In the genomic region with DNA sequence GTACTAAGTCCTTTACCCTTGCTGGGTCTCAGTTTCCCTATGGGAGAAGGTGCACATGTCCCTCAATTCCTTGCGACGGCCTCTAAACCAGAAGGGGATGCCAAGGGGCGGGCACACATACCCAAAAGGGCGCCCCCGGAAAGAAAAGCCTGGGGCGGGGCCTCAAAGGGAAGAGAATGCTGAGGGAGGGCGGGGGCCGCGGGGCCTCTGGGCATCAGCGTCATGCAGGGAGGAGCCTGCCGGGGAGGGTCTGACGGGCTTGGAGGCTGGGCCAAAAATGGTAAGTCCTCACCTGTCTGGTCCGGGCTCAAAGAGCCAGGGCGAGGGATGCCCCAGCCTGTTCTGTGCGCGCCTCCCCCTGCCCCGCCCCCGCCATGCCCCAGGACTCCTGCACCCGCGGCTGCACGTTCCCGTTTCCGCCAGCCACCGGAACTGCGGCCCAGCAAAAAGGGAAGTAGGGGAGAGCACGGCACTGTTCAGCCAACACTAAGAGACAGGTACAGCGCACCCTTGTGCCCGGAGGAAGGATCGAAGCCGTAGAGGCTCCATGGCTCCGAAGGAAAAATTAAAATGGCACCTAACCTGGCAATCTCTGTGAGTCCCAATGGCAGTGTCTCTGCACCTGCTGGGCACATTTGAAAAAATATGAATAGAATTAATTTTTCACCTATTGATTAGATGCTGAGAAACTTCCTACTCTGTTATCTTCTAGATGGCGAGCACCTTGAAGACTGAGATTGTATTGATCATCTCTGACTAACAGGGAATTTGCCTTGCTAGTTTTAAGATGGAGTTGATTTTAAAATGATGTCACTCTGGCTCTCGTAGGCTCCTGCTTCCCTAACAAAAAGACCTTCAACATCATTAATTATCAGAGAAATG, we compare ENCODE assay signal across 8 cellular contexts. TPM values are rescaled to one million over a fixed set of nuclear protein-coding genes. Genes with fewer than 3 reads are reported as not detected.
A peak's percentile ranks its signal among the peaks of the same experiment; 100 is the strongest.
DNase-seq lines count a peak whose midpoint lies in the region; ATAC-seq and FAIRE-seq lines count a peak whose summit lies in the region.

DET1 (minus strand) TSS at position 434 of the 882 bp plus-strand sequence. CDS start 14,976 bp downstream, outside the sequence.

- peak; percentile 84 for FAIRE-seq in GM19239 (lab: Jason Lieb, UNC)

- H3K27ac ChIP-seq in BLaER1 treated with 17β-estradiol and CSF1 and Interleukin-3, amounts not matched to agents 10 nM and 100 nM = peak within 1 kb of the TSS; percentile 25 to 85 (median 81); a peak in 21 of 22 replicates
- peak within 1 kb of the TSS; percentile 85 for H3K27ac ChIP-seq in cingulate gyrus (ENCODE audit: low read depth, low read length)

- peak within 1 kb of the TSS; percentile 63 to 78 (median 70) for H3K4me3 ChIP-seq in BLaER1 treated with 17β-estradiol and CSF1 and Interleukin-3, amounts not matched to agents 10 nM and 100 nM

- peak; percentile 98 for ATAC-seq in HG03442 (IDR thresholded peaks at IDR 0.05; ENCODE audit: unreplicated experiment)
- ATAC-seq in activated CD4-positive, alpha-beta T cell treated with anti-CD3 and anti-CD28 coated beads for 36 hours = peak; percentile 97
- peak; percentile 99 for ATAC-seq in left colon

- DNase-seq in GM19239 (ENCODE audit: insufficient read length, low spot score) (peak; percentile 96), NCI-H510A (lab: John Stamatoyannopoulos, UW) (peak; percentile 89), left colon (peak; percentile 95 to 96)
- peak; percentile 98 for DNase-seq in activated CD4-positive, alpha-beta T cell treated with anti-CD3 and anti-CD28 coated beads for 36 hours
- peak; percentile 87 to 94 for DNase-seq in stimulated activated CD4-positive, alpha-beta T cell treated with anti-CD3 and anti-CD28 coated beads, Interleukin-1b, Interleukin-23, amount 100 ng/mL, for 4 hours (ENCODE audit: low read depth in 2 of 2)

- H3K36me3 ChIP-seq in BLaER1 treated with 17β-estradiol and CSF1 and Interleukin-3, amounts not matched to agents 10 nM and 100 nM = peaks cover 0 to 4% (median 0%) of the 10 kb centered on the region in 11 experiments; a peak in 2 of 22 replicates

- H3K4me2 ChIP-seq in BLaER1 treated with 17β-estradiol and CSF1 and Interleukin-3, amounts not matched to agents 10 nM and 100 nM = peak within 1 kb of the TSS; percentile 53 to 83 (median 75)

- no peaks in the 10 kb centered on the region for H3K9me3 ChIP-seq in BLaER1 treated with 17β-estradiol and CSF1 and Interleukin-3, amounts not matched to agents 10 nM and 100 nM (replicated peaks in 1 of 11)

- H4K20me1 ChIP-seq in BLaER1 treated with 17β-estradiol and CSF1 and Interleukin-3, amounts not matched to agents 10 nM and 100 nM = no peaks in the 10 kb centered on the region

- no peaks in the 10 kb centered on the region for H3K27me3 ChIP-seq in BLaER1 treated with 17β-estradiol and CSF1 and Interleukin-3, amounts not matched to agents 10 nM and 100 nM

- intact Hi-C loops in activated CD4-positive, alpha-beta T cell treated with anti-CD3 and anti-CD28 coated beads for 36 hours (cut with DNase I, micrococcal nuclease) = loop anchor here (1.0 to 10.0 kb wide), 6 partner anchors 75 to 1028 kb away; partner anchors contain the start of genes AEN (in 2 of the 2), MRPL46 (in 2 of the 2), MRPS11 (in 2 of the 2) and ABHD2 (in 1 of the 2)
- intact Hi-C loops in left colon (cut with DNase I, micrococcal nuclease) = no loop called here

- peak within 1 kb of the TSS; percentile 83 for H3K4me3 Mint-ChIP-seq in activated CD4-positive, alpha-beta T cell treated with anti-CD3 and anti-CD28 coated beads for 36 hours

- H3K27ac Mint-ChIP-seq in activated CD4-positive, alpha-beta T cell treated with anti-CD3 and anti-CD28 coated beads for 36 hours = peak within 1 kb of the TSS; percentile 91

- peak within 1 kb of the TSS; percentile 70 to 83 (median 76) for H3K9ac ChIP-seq in BLaER1 treated with 17β-estradiol and CSF1 and Interleukin-3, amounts not matched to agents 10 nM and 100 nM

- H3K9me3 Mint-ChIP-seq in activated CD4-positive, alpha-beta T cell treated with anti-CD3 and anti-CD28 coated beads for 36 hours (ENCODE audit: low read depth) = peaks cover 2% of the 10 kb centered on the region

- H3K4me1 Mint-ChIP-seq in activated CD4-positive, alpha-beta T cell treated with anti-CD3 and anti-CD28 coated beads for 36 hours = peaks cover 13% of the 10 kb centered on the region

- no peaks in the 10 kb centered on the region for H3K27me3 Mint-ChIP-seq in activated CD4-positive, alpha-beta T cell treated with anti-CD3 and anti-CD28 coated beads for 36 hours

- CTCF ChIA-PET in activated CD4-positive, alpha-beta T cell treated with anti-CD3 and anti-CD28 coated beads for 36 hours (lab: Charles Lee) = no interaction called here

- H3K4me1 ChIP-seq in BLaER1 treated with 17β-estradiol and CSF1 and Interleukin-3, amounts not matched to agents 10 nM and 100 nM = no peaks in the 10 kb centered on the region

- POLR2A ChIA-PET in activated CD4-positive, alpha-beta T cell treated with anti-CD3 and anti-CD28 coated beads for 36 hours (lab: Charles Lee) = no interaction called here

- H3K36me3 Mint-ChIP-seq in activated CD4-positive, alpha-beta T cell treated with anti-CD3 and anti-CD28 coated beads for 36 hours (ENCODE audit: low read depth) = peaks cover 4% of the 10 kb centered on the region

RNA-seq across cellular contexts. Expression of gene DET1, which starts in this region (rescaled TPM):
- 1 to 10 TPM; 2.7 to 3.0 TPM for total RNA-seq in activated CD4-positive, alpha-beta T cell treated with anti-CD3 and anti-CD28 coated beads for 36 hours
- 1 to 10 TPM; 5.3 to 5.9 TPM for total RNA-seq in left colon

Comparison
In these comparisons a context has a peak if more than half of its experiments do, and no peak if none do; other contexts are left out.
1. Peak in every context shown above with its lines: DNase-seq, ATAC-seq, H3K4me3 ChIP-seq and H3K27ac ChIP-seq.
2. intact Hi-C loops: an anchor here in activated CD4-positive, alpha-beta T cell treated with anti-CD3 and anti-CD28 coated beads for 36 hours (1.0 to 10.0 kb wide); none called in left colon.